1 cellular context compared by ENCODE assay signal in genomic region chr15:82132742-82133141, GRCh38.
TF ChIP-seq lines count a peak whose summit lies in the region.

No MANE protein-coding gene starts in this region.

TF ChIP-seq in HCT116, 20 proteins besides CTCF, POLR2A, EP300 and RAD21 (continued from another document):
- no peak for TF ChIP-seq TCF7L2 (IDR thresholded peaks at IDR 0.05; ENCODE audit: borderline replicate concordance, extremely low read depth, insufficient read depth, insufficient read length)
- no peak for TF ChIP-seq YY1 (IDR thresholded peaks at IDR 0.05; ENCODE audit: extremely low read depth, insufficient replicate concordance, low read depth, low read length)
